27 cellular contexts compared by ENCODE assay signal in genomic region chr7:134763960-134764359, GRCh38.
"Had no signal": no experiment of that assay in that cellular context is flagged by ENCODE, and none has a peak within 500 bp of the region (broad histone marks: within the 10 kb centered on the region; RNA-seq: fewer than 3 reads in every experiment).

No MANE protein-coding gene starts in this region.

- H3K27ac ChIP-seq: adrenal gland, brain microvascular endothelial cell, esophagus squamous epithelium, neural progenitor cell, parathyroid adenoma, upper lobe of left lung, vagina, VCaP had no signal

- H3K27me3 ChIP-seq: adrenal gland, brain microvascular endothelial cell, esophagus squamous epithelium, neural progenitor cell, upper lobe of left lung, vagina had no signal

- H3K4me2 ChIP-seq: neural progenitor cell had no signal

- H3K27me3 Mint-ChIP-seq: stimulated activated naive CD8-positive, alpha-beta T cell treated with anti-CD3 and anti-CD28 coated beads, Interleukin-15, Interleukin-2, amounts not matched to agents 100 ng/mL and 50 ng/mL, for 24 hours had no signal

- H3K27ac Mint-ChIP-seq: activated naive CD4-positive, alpha-beta T cell treated with anti-CD3 and anti-CD28 coated beads, Interleukin-2, amount 50 U/mL, for 72 hours; activated T-cell treated with anti-CD3 and anti-CD28 coated beads, Interleukin-2, amount 50 U/mL, for 72 hours; natural killer cell; neural progenitor cell; stimulated activated effector memory CD8-positive, alpha-beta T cell treated with anti-CD3 and anti-CD28 coated beads, Interleukin-12 subunit alpha, Interleukin-12 subunit beta, amount 100 ng/mL, for 72 hours; stimulated activated naive CD8-positive, alpha-beta T cell treated with anti-CD3 and anti-CD28 coated beads, Interleukin-15, Interleukin-2, amounts not matched to agents 100 ng/mL and 50 ng/mL, for 24 hours had no signal

- H3K9me3 Mint-ChIP-seq: activated naive CD4-positive, alpha-beta T cell treated with anti-CD3 and anti-CD28 coated beads, Interleukin-2, amount 50 U/mL, for 72 hours; activated T-cell treated with anti-CD3 and anti-CD28 coated beads, Interleukin-2, amount 50 U/mL, for 72 hours; natural killer cell; neural progenitor cell; stimulated activated effector memory CD8-positive, alpha-beta T cell treated with anti-CD3 and anti-CD28 coated beads, Interleukin-12 subunit alpha, Interleukin-12 subunit beta, amount 100 ng/mL, for 72 hours; stimulated activated naive CD8-positive, alpha-beta T cell treated with anti-CD3 and anti-CD28 coated beads, Interleukin-15, Interleukin-2, amounts not matched to agents 100 ng/mL and 50 ng/mL, for 24 hours had no signal

- H3K4me1 ChIP-seq: adrenal gland, neural progenitor cell, parathyroid adenoma, upper lobe of left lung, vagina had no signal

- H3K4me3 Mint-ChIP-seq: activated T-cell treated with anti-CD3 and anti-CD28 coated beads, Interleukin-2, amount 50 U/mL, for 72 hours; natural killer cell; neural progenitor cell; stimulated activated effector memory CD8-positive, alpha-beta T cell treated with anti-CD3 and anti-CD28 coated beads, Interleukin-12 subunit alpha, Interleukin-12 subunit beta, amount 100 ng/mL, for 72 hours; stimulated activated naive CD8-positive, alpha-beta T cell treated with anti-CD3 and anti-CD28 coated beads, Interleukin-15, Interleukin-2, amounts not matched to agents 100 ng/mL and 50 ng/mL, for 24 hours had no signal

- H3K36me3 Mint-ChIP-seq: activated naive CD4-positive, alpha-beta T cell treated with anti-CD3 and anti-CD28 coated beads, Interleukin-2, amount 50 U/mL, for 72 hours; natural killer cell; neural progenitor cell had no signal

- ATAC-seq: activated naive CD4-positive, alpha-beta T cell treated with anti-CD3 and anti-CD28 coated beads, Interleukin-2, amount 50 U/mL, for 72 hours; activated T-cell treated with anti-CD3 and anti-CD28 coated beads, Interleukin-2, amount 50 U/mL, for 72 hours; natural killer cell; sciatic nerve; stimulated activated effector memory CD8-positive, alpha-beta T cell treated with anti-CD3 and anti-CD28 coated beads, Interleukin-12 subunit alpha, Interleukin-12 subunit beta, amount 100 ng/mL, for 72 hours had no signal

- H3K79me2 ChIP-seq: parathyroid adenoma had no signal

- H3K36me3 ChIP-seq: adrenal gland, brain microvascular endothelial cell, esophagus squamous epithelium, neural progenitor cell, upper lobe of left lung, vagina had no signal

- H3K4me3 ChIP-seq: adrenal gland, esophagus squamous epithelium, neural progenitor cell, upper lobe of left lung, vagina had no signal

- H2AFZ ChIP-seq: neural progenitor cell, parathyroid adenoma had no signal

- H3K4me1 Mint-ChIP-seq: natural killer cell; stimulated activated effector memory CD8-positive, alpha-beta T cell treated with anti-CD3 and anti-CD28 coated beads, Interleukin-12 subunit alpha, Interleukin-12 subunit beta, amount 100 ng/mL, for 72 hours had no signal

- H3K9ac ChIP-seq: neural progenitor cell, parathyroid adenoma had no signal

- H3K9me3 ChIP-seq: adrenal gland, esophagus squamous epithelium, upper lobe of left lung, vagina had no signal

- DNase-seq: activated CD4-positive, alpha-beta T cell treated with anti-CD3 and anti-CD28 coated beads for 4 hours; activated CD4-positive, alpha-beta T cell treated with anti-CD3 and anti-CD28 coated beads, Interleukin-2, amount 50 U/mL, for 4 hours; activated naive CD4-positive, alpha-beta T cell; activated T-cell treated with anti-CD3 and anti-CD28 coated beads for 4 hours; activated T-cell treated with anti-CD3 and anti-CD28 coated beads, Interleukin-2, amount 50 U/mL, for 72 hours; adrenal gland; aorta; brain microvascular endothelial cell; caudate nucleus; dermis blood vessel endothelial cell; effector CD4-positive, alpha-beta T cell; esophagus squamous epithelium; foreskin melanocyte; midbrain; natural killer cell; occipital lobe; small intestine; stimulated activated CD4-positive, alpha-beta T cell treated with anti-CD3 and anti-CD28 coated beads, Interleukin-4, amount 100 ng/mL, for 24 hours; upper lobe of left lung had no signal
